8 cellular contexts compared by ENCODE assay signal in the genomic region with DNA sequence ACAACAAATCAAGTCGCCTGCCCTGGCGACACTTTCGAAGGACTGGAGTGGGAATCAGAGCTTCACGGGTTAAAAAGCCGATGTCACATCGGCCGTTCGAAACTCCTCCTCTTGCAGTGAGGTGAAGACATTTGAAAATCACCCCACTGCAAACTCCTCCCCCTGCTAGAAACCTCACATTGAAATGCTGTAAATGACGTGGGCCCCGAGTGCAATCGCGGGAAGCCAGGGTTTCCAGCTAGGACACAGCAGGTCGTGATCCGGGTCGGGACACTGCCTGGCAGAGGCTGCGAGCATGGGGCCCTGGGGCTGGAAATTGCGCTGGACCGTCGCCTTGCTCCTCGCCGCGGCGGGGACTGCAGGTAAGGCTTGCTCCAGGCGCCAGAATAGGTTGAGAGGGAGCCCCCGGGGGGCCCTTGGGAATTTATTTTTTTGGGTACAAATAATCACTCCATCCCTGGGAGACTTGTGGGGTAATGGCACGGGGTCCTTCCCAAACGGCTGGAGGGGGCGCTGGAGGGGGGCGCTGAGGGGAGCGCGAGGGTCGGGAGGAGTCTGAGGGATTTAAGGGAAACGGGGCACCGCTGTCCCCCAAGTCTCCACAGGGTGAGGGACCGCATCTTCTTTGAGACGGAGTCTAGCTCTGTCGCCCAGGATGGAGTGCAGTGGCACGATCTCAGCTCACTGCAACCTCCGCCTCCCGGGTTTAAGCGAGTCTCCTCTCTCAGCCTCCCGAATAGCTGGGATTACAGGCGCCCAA. TPM values are rescaled to one million over a fixed set of nuclear protein-coding genes. Genes with fewer than 3 reads are reported as not detected.
DNase-seq lines count a peak whose midpoint lies in the region; ATAC-seq and TF ChIP-seq lines count a peak whose summit lies in the region.

LDLR (plus strand) TSS at position 210 of the 760 bp plus-strand sequence; CDS start at position 296, 86 bp downstream.

- TF ChIP-seq CTCF in GM06990 (IDR thresholded peaks at IDR 0.05; ENCODE audit: insufficient read depth, low read length, poor library complexity, severe bottlenecking) = no peak

- intact Hi-C loops in naive thymus-derived CD4-positive, alpha-beta T cell (cut with micrococcal nuclease) = loop anchor here (1.0 to 10.0 kb wide), 12 partner anchors 41 to 1703 kb away; partner anchors contain the start of genes CARM1 (in 2 of the 2), SMARCA4 (in 2 of the 2), CDC37 (in 1 of the 2) and CDKN2D (in 1 of the 2)

- ATAC-seq in naive thymus-derived CD4-positive, alpha-beta T cell = peak; percentile 53
- peak; percentile 49 to 61 for ATAC-seq in stimulated activated naive B cell treated with anti-CD40 and anti-IgM and Interleukin-4, amounts not matched to agents 10 μg/mL and 1 μg/mL and 100 μg/mL, for 72 hours (replicated peaks)
- ATAC-seq in HG03565 (IDR thresholded peaks at IDR 0.05; ENCODE audit: unreplicated experiment) = no peak

- no peaks in the 10 kb centered on the region for H3K9me3 ChIP-seq in naive thymus-derived CD4-positive, alpha-beta T cell (ENCODE audit: control insufficient read depth in 2 of 3, low read length in 3 of 3)

- H3K27ac ChIP-seq in naive thymus-derived CD4-positive, alpha-beta T cell (ENCODE audit: low read depth, low read length) = peak within 1 kb of the TSS; percentile 89

- H3K4me3 Mint-ChIP-seq in naive thymus-derived CD4-positive, alpha-beta T cell = peak within 1 kb of the TSS; percentile 85 to 94 (median 89)
- H3K4me3 Mint-ChIP-seq in stimulated activated naive B cell treated with anti-CD40 and anti-IgM and Interleukin-4, amounts not matched to agents 10 μg/mL and 1 μg/mL and 100 μg/mL, for 72 hours = peak within 1 kb of the TSS; percentile 93 to 96

- DNase-seq in GM06990 (ENCODE audit: extremely low read depth, insufficient read length) = peak; percentile 77
- DNase-seq in M059J (ENCODE audit: low read depth) = peak; percentile 96
- DNase-seq in SIG-M5 (lab: John Stamatoyannopoulos, UW) = peak; percentile 45
- peak; percentile 62 for DNase-seq in activated T-helper 9 cell treated with anti-CD3 and anti-CD28 coated beads, Interleukin-2, amount 50 U/mL, for 16 hours (ENCODE audit: low read depth)
- DNase-seq in fibroblast of peridontal ligament (ENCODE audit: extremely low read depth) = peak; percentile 94
- peak; percentile 46 to 88 (median 75) for DNase-seq in naive thymus-derived CD4-positive, alpha-beta T cell
- DNase-seq in stimulated activated naive B cell treated with anti-CD40 and anti-IgM and Interleukin-4, amounts not matched to agents 10 μg/mL and 1 μg/mL and 100 μg/mL, for 72 hours = peak; percentile 70

- H3K4me3 ChIP-seq in GM06990 (replicated peaks; ENCODE audit: low read depth, low read length) = peak within 1 kb of the TSS; percentile 89
- peak within 1 kb of the TSS; percentile 79 for H3K4me3 ChIP-seq in naive thymus-derived CD4-positive, alpha-beta T cell (ENCODE audit: low read length)

- H3K36me3 Mint-ChIP-seq in naive thymus-derived CD4-positive, alpha-beta T cell = peaks cover 0 to 18% (median 0%) of the 10 kb centered on the region in 5 donors
- H3K36me3 Mint-ChIP-seq in stimulated activated naive B cell treated with anti-CD40 and anti-IgM and Interleukin-4, amounts not matched to agents 10 μg/mL and 1 μg/mL and 100 μg/mL, for 72 hours = peaks cover 12 to 22% of the 10 kb centered on the region in 2 donors

- peak within 1 kb of the TSS; percentile 82 to 99 (median 96) for H3K27ac Mint-ChIP-seq in naive thymus-derived CD4-positive, alpha-beta T cell
- H3K27ac Mint-ChIP-seq in stimulated activated naive B cell treated with anti-CD40 and anti-IgM and Interleukin-4, amounts not matched to agents 10 μg/mL and 1 μg/mL and 100 μg/mL, for 72 hours = peak within 1 kb of the TSS; percentile 98

- peaks cover 3% of the 10 kb centered on the region for H3K36me3 ChIP-seq in GM06990 (ENCODE audit: control insufficient read depth, insufficient read depth, low read length)
- H3K36me3 ChIP-seq in naive thymus-derived CD4-positive, alpha-beta T cell (ENCODE audit: control insufficient read depth in 2 of 3, insufficient read depth in 3 of 3, low read length in 3 of 3) = no peaks in the 10 kb centered on the region

- peaks cover 16 to 34% of the 10 kb centered on the region in 2 donors for H3K4me1 ChIP-seq in naive thymus-derived CD4-positive, alpha-beta T cell (ENCODE audit: control insufficient read depth in 2 of 2, insufficient read depth in 2 of 2, low read length in 2 of 2)

- POLR2A ChIA-PET in naive thymus-derived CD4-positive, alpha-beta T cell (lab: Charles Lee) = interaction anchor here (0.6 to 1.9 kb wide), 9 partner anchors 12 to 390 kb away, joined by 3 to 11 read pairs (median 4); no protein-coding TSS in a partner anchor

- CTCF ChIA-PET in naive thymus-derived CD4-positive, alpha-beta T cell (lab: Charles Lee) = interaction anchor here (0.5 to 9.1 kb wide), 4 partner anchors 22 to 702 kb away, joined by 3 to 44 read pairs (median 3); no protein-coding TSS in a partner anchor

- peaks cover 0 to 2% (median 0%) of the 10 kb centered on the region in 5 donors for H3K27me3 Mint-ChIP-seq in naive thymus-derived CD4-positive, alpha-beta T cell
- no peaks in the 10 kb centered on the region for H3K27me3 Mint-ChIP-seq in stimulated activated naive B cell treated with anti-CD40 and anti-IgM and Interleukin-4, amounts not matched to agents 10 μg/mL and 1 μg/mL and 100 μg/mL, for 72 hours

- H3K9me3 Mint-ChIP-seq in naive thymus-derived CD4-positive, alpha-beta T cell = no peaks in the 10 kb centered on the region
- H3K9me3 Mint-ChIP-seq in stimulated activated naive B cell treated with anti-CD40 and anti-IgM and Interleukin-4, amounts not matched to agents 10 μg/mL and 1 μg/mL and 100 μg/mL, for 72 hours = no peaks in the 10 kb centered on the region

- no peaks in the 10 kb centered on the region for H3K27me3 ChIP-seq in GM06990 (replicated peaks; ENCODE audit: control insufficient read depth, insufficient read depth, low read length)
- H3K27me3 ChIP-seq in naive thymus-derived CD4-positive, alpha-beta T cell (ENCODE audit: control insufficient read depth in 2 of 2, insufficient read depth in 2 of 2, low read length in 2 of 2) = no peaks in the 10 kb centered on the region

- H3K4me1 Mint-ChIP-seq in naive thymus-derived CD4-positive, alpha-beta T cell = peaks cover 8 to 49% (median 38%) of the 10 kb centered on the region in 7 donors
- peaks cover 12 to 44% of the 10 kb centered on the region in 2 donors for H3K4me1 Mint-ChIP-seq in stimulated activated naive B cell treated with anti-CD40 and anti-IgM and Interleukin-4, amounts not matched to agents 10 μg/mL and 1 μg/mL and 100 μg/mL, for 72 hours

RNA-seq across cellular contexts. Expression of gene LDLR, which starts in this region (rescaled TPM):
- total RNA-seq in M059J (2014; rRNA removed; shearing (Covaris generic)) = 65.7 and 89.0 TPM in 2 replicates
- total RNA-seq in naive thymus-derived CD4-positive, alpha-beta T cell = 10 to 100 TPM; 29.1 to 90.3 (median 39.0) TPM
- polyA plus RNA-seq in naive thymus-derived CD4-positive, alpha-beta T cell = 1 to 10 TPM; 5.5 to 7.0 TPM

Comparison
In these comparisons a context has a peak if more than half of its experiments do, and no peak if none do; other contexts are left out.
1. DNase-seq: peak in every context shown above with its lines; median percentile 96 in M059J; 94 in fibroblast of peridontal ligament; 77 in GM06990; 75 in naive thymus-derived CD4-positive, alpha-beta T cell; 70 in stimulated activated naive B cell treated with anti-CD40 and anti-IgM and Interleukin-4, amounts not matched to agents 10 μg/mL and 1 μg/mL and 100 μg/mL, for 72 hours; 62 in activated T-helper 9 cell treated with anti-CD3 and anti-CD28 coated beads, Interleukin-2, amount 50 U/mL, for 16 hours; 45 in SIG-M5.